7 cellular contexts compared by ENCODE assay signal in genomic region chr21:18294100-18294499, GRCh38. TPM values are rescaled to one million over a fixed set of nuclear protein-coding genes. Genes with fewer than 3 reads are reported as not detected.
"Had no signal": no experiment of that assay in that cellular context is flagged by ENCODE, and none has a peak within 500 bp of the region (broad histone marks: within the 10 kb centered on the region; RNA-seq: fewer than 3 reads in every experiment).

No MANE protein-coding gene starts in this region.

- ATAC-seq: GM23338, HepG2 had no signal

- H3K27ac ChIP-seq: HL-60 had no signal

- H2AFZ ChIP-seq: GM23338 had no signal

- DNase-seq: H9, HCEC 1CT, KBM-7 had no signal

- H3K4me3 ChIP-seq: GM23338 had no signal

- H3K4me2 ChIP-seq: GM23338 had no signal

RNA-seq across cellular contexts. Expression of gene CHODL, which starts 49.5 kb away (rescaled TPM):
- total RNA-seq: HepG2, HT1080 had no signal
- polyA plus RNA-seq: HepG2 had no signal
